Comparison of ENCODE assay signal across 24 cellular contexts in the genomic region with DNA sequence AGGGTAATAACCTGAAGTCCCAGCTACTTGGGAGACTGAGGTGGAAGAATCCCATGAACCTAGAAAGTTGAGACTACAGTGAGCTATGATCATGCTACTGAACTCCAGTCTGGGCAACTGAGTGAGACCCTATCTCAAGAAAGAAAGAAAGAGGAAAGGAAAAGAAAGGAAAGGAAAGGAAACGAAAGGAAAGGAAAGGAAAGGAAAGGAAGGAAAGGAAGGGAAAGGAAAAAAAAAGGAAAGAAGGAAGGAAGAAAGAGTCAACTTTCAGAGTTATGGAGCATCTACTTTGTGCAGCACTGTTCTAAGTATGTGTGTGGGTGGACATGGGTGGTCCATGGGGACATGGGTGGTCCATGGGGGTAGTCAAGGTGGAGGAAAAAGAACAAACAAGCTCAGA.
"Had no signal": no experiment of that assay in that cellular context is flagged by ENCODE, and none has a peak within 500 bp of the region (broad histone marks: within the 10 kb centered on the region; RNA-seq: fewer than 3 reads in every experiment).

No MANE protein-coding gene starts in this region.

- H3K4me1 ChIP-seq: stomach, suprapubic skin, testis, thyroid gland, tibial artery, tibial nerve, transverse colon, upper lobe of right lung, uterus, vagina had no signal

- H3K4me3 ChIP-seq: stomach, suprapubic skin, testis, thoracic aorta, thyroid gland, tibial artery, tibial nerve, transverse colon, upper lobe of left lung, upper lobe of right lung, uterus, vagina had no signal

- H3K27me3 ChIP-seq: testis, thyroid gland, upper lobe of left lung, uterus, vagina had no signal

- H3K36me3 ChIP-seq: stomach, suprapubic skin, thoracic aorta, thyroid gland, tibial artery, tibial nerve, transverse colon, upper lobe of left lung, upper lobe of right lung, uterus, vagina had no signal

- DNase-seq: stimulated activated CD4-positive, alpha-beta T cell treated with anti-CD3 and anti-CD28 coated beads, Interleukin-2, amount 100 ng/mL, for 48 hours; stimulated activated CD4-positive, alpha-beta T cell treated with anti-CD3 and anti-CD28 coated beads, Interleukin-4, amount 100 ng/mL, for 1 hour; stimulated activated CD4-positive, alpha-beta T cell treated with anti-CD3 and anti-CD28 coated beads, Interleukin-4, amount 100 ng/mL, for 24 hours; stimulated activated CD4-positive, alpha-beta T cell treated with anti-CD3 and anti-CD28 coated beads, Interleukin-4, amount 100 ng/mL, for 4 hours; stimulated activated CD8-positive, alpha-beta memory T cell treated with anti-CD3 and anti-CD28 coated beads, Interleukin-4, amount 100 ng/mL, for 48 hours; stimulated activated naive B cell treated with anti-CD40 and anti-IgM and Interleukin-4, amounts not matched to agents 10 μg/mL and 1 μg/mL and 100 μg/mL, for 72 hours; stimulated activated naive CD4-positive, alpha-beta T cell; stimulated activated naive CD4-positive, alpha-beta T cell treated with Interleukin-2 at 50 U/mL for 16 hours; stimulated activated naive CD8-positive, alpha-beta T cell treated with anti-CD3 and anti-CD28 coated beads, Interleukin-15, amount 100 ng/mL, for 72 hours; stimulated activated naive CD8-positive, alpha-beta T cell treated with anti-CD3 and anti-CD28 coated beads, Interleukin-15, Interleukin-2, amounts not matched to agents 100 U/mL and 50 U/mL, for 24 hours; stomach; substantia nigra; testis; thyroid gland; tibial artery; transverse colon; trophoblast cell; upper lobe of left lung; upper lobe of right lung; uterus had no signal

- H3K27ac ChIP-seq: stomach, suprapubic skin, testis, thoracic aorta, thyroid gland, tibial artery, tibial nerve, transverse colon, upper lobe of left lung, upper lobe of right lung, uterus, vagina had no signal

- H3K9me3 ChIP-seq: stomach, suprapubic skin, testis, thoracic aorta, thyroid gland, tibial artery, tibial nerve, transverse colon, upper lobe of left lung, upper lobe of right lung, uterus, vagina had no signal
